Comparison of ENCODE assay signal across 25 cellular contexts in genomic region chr17:12097326-12097725, GRCh38.
"Had no signal": no experiment of that assay in that cellular context is flagged by ENCODE, and none has a peak within 500 bp of the region (broad histone marks: within the 10 kb centered on the region; RNA-seq: fewer than 3 reads in every experiment).

No MANE protein-coding gene starts in this region.

- ATAC-seq: activated CD4-positive, alpha-beta T cell treated with anti-CD3 and anti-CD28 coated beads for 36 hours; activated CD8-positive, alpha-beta memory T cell treated with anti-CD3 and anti-CD28 coated beads, Interleukin-2, amount 10 ng/mL, durations not matched to agents 7 days and 5 days; activated CD8-positive, alpha-beta T cell treated with anti-CD3 and anti-CD28 coated beads, Interleukin-2, amount 10 ng/mL, durations not matched to agents 7 days and 5 days; heart right ventricle; left lung; mucosa of descending colon; natural killer cell treated with Interleukin-12 subunit alpha and Interleukin-12 subunit beta and Interleukin-15 and Interleukin-18, amount 100 ng/mL, for 72 hours; right lobe of liver; stimulated activated naive CD8-positive, alpha-beta T cell treated with anti-CD3 and anti-CD28 coated beads, Interleukin-15, Interleukin-2, amounts not matched to agents 100 U/mL and 50 U/mL, for 24 hours had no signal

- H3K4me3 ChIP-seq: ascending aorta, breast epithelium, heart right ventricle, left lung, lung, mucosa of descending colon, right lobe of liver, testis, transverse colon had no signal

- DNase-seq: activated CD4-positive, alpha-beta T cell treated with anti-CD3 and anti-CD28 coated beads for 36 hours; activated CD4-positive, CD25-positive, alpha-beta regulatory T cell; activated CD8-positive, alpha-beta memory T cell treated with anti-CD3 and anti-CD28 coated beads, Interleukin-2, amount 10 ng/mL, durations not matched to agents 7 days and 5 days; activated CD8-positive, alpha-beta T cell treated with anti-CD3 and anti-CD28 coated beads, Interleukin-2, amount 10 ng/mL, durations not matched to agents 7 days and 5 days; activated effector memory CD4-positive, alpha-beta T cell treated with Interleukin-2 at 50 U/mL for 16 hours; activated naive CD4-positive, alpha-beta T cell treated with Interleukin-2 at 50 U/mL for 16 hours; effector CD8-positive, alpha-beta T cell; erythroblast; foreskin melanocyte; heart right ventricle; left lung; mucosa of descending colon; right lobe of liver; stimulated activated CD4-positive, alpha-beta T cell treated with anti-CD3 and anti-CD28 coated beads, Interleukin-2, amount 100 ng/mL, for 48 hours; stimulated activated naive CD8-positive, alpha-beta T cell treated with anti-CD3 and anti-CD28 coated beads, Interleukin-15, Interleukin-2, amounts not matched to agents 100 U/mL and 50 U/mL, for 24 hours; T-helper 2 cell; testis; transverse colon had no signal

- H3K27ac ChIP-seq: ascending aorta, breast epithelium, heart right ventricle, left lung, right lobe of liver, testis, transverse colon had no signal

- H3K9me3 Mint-ChIP-seq: natural killer cell treated with Interleukin-12 subunit alpha and Interleukin-12 subunit beta and Interleukin-15 and Interleukin-18, amount 100 ng/mL, for 72 hours had no signal

- H3K27ac Mint-ChIP-seq: activated CD4-positive, alpha-beta T cell treated with anti-CD3 and anti-CD28 coated beads for 36 hours; activated CD8-positive, alpha-beta memory T cell treated with anti-CD3 and anti-CD28 coated beads, Interleukin-2, amount 10 ng/mL, durations not matched to agents 7 days and 5 days; activated CD8-positive, alpha-beta T cell treated with anti-CD3 and anti-CD28 coated beads, Interleukin-2, amount 10 ng/mL, durations not matched to agents 7 days and 5 days; activated naive CD8-positive, alpha-beta T cell; natural killer cell treated with Interleukin-12 subunit alpha and Interleukin-12 subunit beta and Interleukin-15 and Interleukin-18, amount 100 ng/mL, for 72 hours had no signal

- H3K4me1 ChIP-seq: ascending aorta, breast epithelium, heart right ventricle, left lung, testis, transverse colon had no signal

- H3K27me3 ChIP-seq: ascending aorta, breast epithelium, heart right ventricle, left lung, right lobe of liver, testis, transverse colon had no signal

- H3K9me3 ChIP-seq: ascending aorta, left lung, mucosa of descending colon, right lobe of liver, testis had no signal

- H3K4me1 Mint-ChIP-seq: activated CD4-positive, alpha-beta T cell treated with anti-CD3 and anti-CD28 coated beads for 36 hours; activated CD8-positive, alpha-beta memory T cell treated with anti-CD3 and anti-CD28 coated beads, Interleukin-2, amount 10 ng/mL, durations not matched to agents 7 days and 5 days had no signal

- FAIRE-seq: colon, endometrium had no signal

- H3K4me3 Mint-ChIP-seq: activated CD4-positive, alpha-beta T cell treated with anti-CD3 and anti-CD28 coated beads for 36 hours; activated CD8-positive, alpha-beta memory T cell treated with anti-CD3 and anti-CD28 coated beads, Interleukin-2, amount 10 ng/mL, durations not matched to agents 7 days and 5 days; activated CD8-positive, alpha-beta T cell treated with anti-CD3 and anti-CD28 coated beads, Interleukin-2, amount 10 ng/mL, durations not matched to agents 7 days and 5 days; activated naive CD8-positive, alpha-beta T cell; natural killer cell treated with Interleukin-12 subunit alpha and Interleukin-12 subunit beta and Interleukin-15 and Interleukin-18, amount 100 ng/mL, for 72 hours had no signal

- H3K36me3 ChIP-seq: breast epithelium, right lobe of liver had no signal

- H3K27me3 Mint-ChIP-seq: activated CD4-positive, alpha-beta T cell treated with anti-CD3 and anti-CD28 coated beads for 36 hours; activated CD8-positive, alpha-beta memory T cell treated with anti-CD3 and anti-CD28 coated beads, Interleukin-2, amount 10 ng/mL, durations not matched to agents 7 days and 5 days; activated naive CD8-positive, alpha-beta T cell; natural killer cell treated with Interleukin-12 subunit alpha and Interleukin-12 subunit beta and Interleukin-15 and Interleukin-18, amount 100 ng/mL, for 72 hours had no signal
